In genomic region chr18:40413160-40413559, GRCh38 we compare ENCODE assay signal across 8 cellular contexts.
A peak's percentile ranks its signal among the peaks of the same experiment; 100 is the strongest.
DNase-seq lines count a peak whose midpoint lies in the region; ATAC-seq lines count a peak whose summit lies in the region.

No MANE protein-coding gene starts in this region.

- ATAC-seq in GM18502 (IDR thresholded peaks at IDR 0.05; ENCODE audit: poor library complexity, unreplicated experiment) (no peak), GM21526 (IDR thresholded peaks at IDR 0.05; ENCODE audit: low FRiP score, unreplicated experiment) (no peak)

- DNase-seq in DMS153 (lab: John Stamatoyannopoulos, UW): peak; percentile 63
- DNase-seq in NCI-H1694 treated with DMSO at 0.1 percent for 48 hours (lab: John Stamatoyannopoulos, UW): peak; percentile 62
- peak; percentile 53 for DNase-seq in amniotic epithelial cell (ENCODE audit: low read depth)
- DNase-seq in left kidney (ENCODE audit: low read depth, low spot score): peak; percentile 68
- no peak for DNase-seq in activated CD4-positive, alpha-beta T cell treated with anti-CD3 and anti-CD28 coated beads, Interleukin-2, amount 50 U/mL, for 1 hour
- no peak for DNase-seq in activated T-cell treated with anti-CD3 and anti-CD28 coated beads, Interleukin-2, amount 50 U/mL, for 1 hour

Comparison
In these comparisons a context has a peak if more than half of its experiments do, and no peak if none do; other contexts are left out.
1. DNase-seq: peak in DMS153 (single experiment), NCI-H1694 treated with DMSO at 0.1 percent for 48 hours (single experiment), amniotic epithelial cell (single experiment) and left kidney (single experiment); none in activated CD4-positive, alpha-beta T cell treated with anti-CD3 and anti-CD28 coated beads, Interleukin-2, amount 50 U/mL, for 1 hour (single experiment) and activated T-cell treated with anti-CD3 and anti-CD28 coated beads, Interleukin-2, amount 50 U/mL, for 1 hour (single experiment).